8 cellular contexts compared by ENCODE assay signal in genomic region chr1:161132410-161133219, GRCh38. TPM values are rescaled to one million over a fixed set of nuclear protein-coding genes. Genes with fewer than 3 reads are reported as not detected.
A peak's percentile ranks its signal among the peaks of the same experiment; 100 is the strongest.
DNase-seq lines count a peak whose midpoint lies in the region; FAIRE-seq and TF ChIP-seq lines count a peak whose summit lies in the region.

DEDD (minus strand) TSS chr1:161132667; CDS start chr1:161124462, 8,205 bp downstream.

- H3K27me3 ChIP-seq in HAP-1 (ENCODE audit: low read depth), result no peaks in the 10 kb centered on the region
- H3K27me3 ChIP-seq in MM.1S (replicated peaks; ENCODE audit: insufficient read depth, low read length), result no peaks in the 10 kb centered on the region
- H3K27me3 ChIP-seq in neural progenitor cell, result no peaks in the 10 kb centered on the region

- H3K4me3 Mint-ChIP-seq in neural progenitor cell, result no peak within 1 kb of the TSS

- no peaks in the 10 kb centered on the region for H4K20me1 ChIP-seq in MM.1S (ENCODE audit: insufficient read depth, low read length)
- peaks cover 10% of the 10 kb centered on the region for H4K20me1 ChIP-seq in neural progenitor cell (ENCODE audit: low read depth)

- H3K36me3 ChIP-seq in HAP-1 (replicated peaks) (peaks cover 19% of the 10 kb centered on the region), MM.1S (replicated peaks; ENCODE audit: insufficient read depth, low read length) (no peaks in the 10 kb centered on the region), neural progenitor cell (no peaks in the 10 kb centered on the region)

- H3K9me2 ChIP-seq in MM.1S (replicated peaks; ENCODE audit: insufficient read depth, low read length), result no peaks in the 10 kb centered on the region

- H3K27me3 Mint-ChIP-seq in neural progenitor cell (ENCODE audit: insufficient read depth, low read depth), result no peaks in the 10 kb centered on the region

- no peaks in the 10 kb centered on the region for H3K9me3 Mint-ChIP-seq in neural progenitor cell

- FAIRE-seq in G401.6 (lab: Jason Lieb, UNC), result peak; percentile 86

- H3K4me1 Mint-ChIP-seq in neural progenitor cell, result peaks cover 25% of the 10 kb centered on the region

- peak within 1 kb of the TSS; percentile 52; the same call in 1 of the 2 replicates for H3K27ac ChIP-seq in MM.1S (ENCODE audit: low read length)
- peak within 1 kb of the TSS; percentile 98 for H3K27ac ChIP-seq in neural progenitor cell

- H3K4me3 ChIP-seq in HAP-1 (peak within 1 kb of the TSS; percentile 45), MM.1S (ENCODE audit: low read length) (peak within 1 kb of the TSS; percentile 88), fibroblast of villous mesenchyme (ENCODE audit: low read depth, low read length) (peak within 1 kb of the TSS; percentile 88), neural progenitor cell (peak within 1 kb of the TSS; percentile 77)

- H3K9me3 ChIP-seq in HAP-1 (no peaks in the 10 kb centered on the region), MM.1S (replicated peaks; ENCODE audit: insufficient read depth, low read length) (no peaks in the 10 kb centered on the region), neural progenitor cell (ENCODE audit: low read depth) (no peaks in the 10 kb centered on the region)

- peaks cover 17% of the 10 kb centered on the region for H3K36me3 Mint-ChIP-seq in neural progenitor cell

- in situ Hi-C loops in HAP-1 (cut with MboI; ENCODE audit: low sequenced_read_pairs), result no loop called here

- H3K9ac ChIP-seq in MM.1S (ENCODE audit: low read length), result peak within 1 kb of the TSS; percentile 81
- H3K9ac ChIP-seq in neural progenitor cell, result peak within 1 kb of the TSS; percentile 78

- H3K27ac Mint-ChIP-seq in neural progenitor cell, result peak within 1 kb of the TSS; percentile 95

- DNase-seq in HAP-1 (ENCODE audit: low spot score in 2 of 2), result peak; percentile 95 to 99
- peak; percentile 97 for DNase-seq in MM.1S
- peak; percentile 100 for DNase-seq in SIG-M5 (lab: John Stamatoyannopoulos, UW)
- peak; percentile 74 for DNase-seq in activated gamma-delta T cell (lab: John Stamatoyannopoulos, UW)
- DNase-seq in fibroblast of villous mesenchyme (ENCODE audit: low read depth), result peak; percentile 96
- peak; percentile 98 for DNase-seq in neural progenitor cell (ENCODE audit: low spot score)
- DNase-seq in stromal cell of bone marrow (ENCODE audit: low read depth), result peak; percentile 96

- no peak for TF ChIP-seq CTCF in MM.1S (IDR thresholded peaks at IDR 0.05; ENCODE audit: low read length)
- no peak for TF ChIP-seq CTCF in fibroblast of villous mesenchyme (IDR thresholded peaks at IDR 0.05; ENCODE audit: insufficient read depth, low read depth, low read length)
- peak; percentile 26 for TF ChIP-seq CTCF in neural progenitor cell (IDR thresholded peaks at IDR 0.05)

- H3K79me2 ChIP-seq in MM.1S (ENCODE audit: low read length), result peaks cover 82% of the 10 kb centered on the region
- H3K79me2 ChIP-seq in neural progenitor cell (ENCODE audit: low read depth), result peaks cover 64% of the 10 kb centered on the region

- H3F3A ChIP-seq in MM.1S (ENCODE audit: insufficient read depth, low read length) (peaks cover 33% of the 10 kb centered on the region), neural progenitor cell (ENCODE audit: low read depth) (peaks cover 38% of the 10 kb centered on the region)

- H3K4me1 ChIP-seq in HAP-1, result peaks cover 17% of the 10 kb centered on the region
- peaks cover 9% of the 10 kb centered on the region; the same call in 1 of the 2 replicates for H3K4me1 ChIP-seq in MM.1S (ENCODE audit: low read length)
- peaks cover 20% of the 10 kb centered on the region for H3K4me1 ChIP-seq in neural progenitor cell

- H2AFZ ChIP-seq in MM.1S (ENCODE audit: low read length) (peak within 1 kb of the TSS; percentile 90), neural progenitor cell (replicated peaks) (peak within 1 kb of the TSS; percentile 79)

- peak within 1 kb of the TSS; percentile 95 for H3K4me2 ChIP-seq in MM.1S (ENCODE audit: low read depth, low read length)
- peak within 1 kb of the TSS; percentile 90 for H3K4me2 ChIP-seq in neural progenitor cell

RNA-seq across cellular contexts. Expression of gene DEDD, which starts in this region (rescaled TPM):
- 22.5 and 27.6 TPM in 2 replicates for total RNA-seq in fibroblast of villous mesenchyme
- 29.7 and 34.8 TPM in 2 replicates for total RNA-seq in neural progenitor cell (ENCODE audit: low replicate concordance)

Comparison
In these comparisons a context has a peak if more than half of its experiments do, and no peak if none do; other contexts are left out.
1. Peak in every context shown above with its lines: DNase-seq, H3K4me3 ChIP-seq and H3K27ac ChIP-seq.